Comparison of ENCODE assay signal across 1 cellular context in the genomic region with DNA sequence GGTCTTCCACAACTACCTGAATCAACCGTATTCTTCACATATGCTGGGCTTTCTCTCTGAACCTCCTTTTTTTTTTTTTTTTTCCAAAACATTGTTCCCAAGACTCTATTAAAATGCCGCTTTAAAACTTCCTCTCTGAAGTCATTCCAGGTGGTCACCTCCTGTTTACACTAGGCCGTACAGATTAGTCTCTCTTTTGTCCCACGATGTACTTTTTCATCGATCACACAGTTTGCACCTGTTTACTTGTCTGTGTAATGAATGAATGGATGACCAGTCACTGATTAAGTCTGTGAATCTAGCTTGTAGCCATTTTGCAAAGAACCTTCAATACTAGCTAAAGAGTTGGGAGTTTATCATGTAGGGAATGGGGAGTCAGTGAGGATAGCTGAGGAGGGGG.
TF ChIP-seq lines count a peak whose summit lies in the region.

No MANE protein-coding gene starts in this region.

TF ChIP-seq in HepG2, 621 proteins besides CTCF, POLR2A, EP300 and RAD21 (continues in another document):
- TF ChIP-seq, protein P1, sequence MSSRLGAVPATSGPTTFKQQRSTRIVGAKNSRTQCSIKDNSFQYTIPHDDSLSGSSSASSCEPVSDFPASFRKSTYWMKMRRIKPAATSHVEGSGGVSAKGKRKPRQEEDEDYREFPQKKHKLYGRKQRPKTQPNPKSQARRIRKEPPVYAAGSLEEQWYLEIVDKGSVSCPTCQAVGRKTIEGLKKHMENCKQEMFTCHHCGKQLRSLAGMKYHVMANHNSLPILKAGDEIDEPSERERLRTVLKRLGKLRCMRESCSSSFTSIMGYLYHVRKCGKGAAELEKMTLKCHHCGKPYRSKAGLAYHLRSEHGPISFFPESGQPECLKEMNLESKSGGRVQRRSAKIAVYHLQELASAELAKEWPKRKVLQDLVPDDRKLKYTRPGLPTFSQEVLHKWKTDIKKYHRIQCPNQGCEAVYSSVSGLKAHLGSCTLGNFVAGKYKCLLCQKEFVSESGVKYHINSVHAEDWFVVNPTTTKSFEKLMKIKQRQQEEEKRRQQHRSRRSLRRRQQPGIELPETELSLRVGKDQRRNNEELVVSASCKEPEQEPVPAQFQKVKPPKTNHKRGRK (CRISPR knock-in tag; IDR thresholded peaks at IDR 0.05): no peak
- peak; percentile 84 for TF ChIP-seq MIXL1 (CRISPR knock-in tag; IDR thresholded peaks at IDR 0.05)
- no peak for TF ChIP-seq ZZZ3 (CRISPR knock-in tag; IDR thresholded peaks at IDR 0.05; ENCODE audit: borderline replicate concordance)
- no peak for TF ChIP-seq ZNF124 (CRISPR knock-in tag; IDR thresholded peaks at IDR 0.05)
- TF ChIP-seq TRIM24 (CRISPR knock-in tag; IDR thresholded peaks at IDR 0.05): no peak
- TF ChIP-seq HOXA5 (CRISPR knock-in tag; IDR thresholded peaks at IDR 0.05): no peak
- TF ChIP-seq MTF2 (CRISPR knock-in tag; IDR thresholded peaks at IDR 0.05; ENCODE audit: borderline replicate concordance): no peak
- peak; percentile 75; the same call in 1 of the 2 replicates for TF ChIP-seq ZNF362 (CRISPR knock-in tag; IDR thresholded peaks at IDR 0.05; ENCODE audit: borderline replicate concordance)
- peak; percentile 56 for TF ChIP-seq SAP130 (CRISPR knock-in tag; IDR thresholded peaks at IDR 0.05; ENCODE audit: low read depth)
- peak; percentile 62 for TF ChIP-seq ZEB1 (IDR thresholded peaks at IDR 0.05; ENCODE audit: insufficient replicate concordance, low read depth)
- TF ChIP-seq ZNF430 (CRISPR knock-in tag; IDR thresholded peaks at IDR 0.05): no peak
- TF ChIP-seq SMAD1 (CRISPR knock-in tag; IDR thresholded peaks at IDR 0.05; ENCODE audit: borderline replicate concordance, low read depth): no peak
- TF ChIP-seq ZNF749 (CRISPR knock-in tag; IDR thresholded peaks at IDR 0.05; ENCODE audit: borderline replicate concordance): no peak
- TF ChIP-seq, protein P2, sequence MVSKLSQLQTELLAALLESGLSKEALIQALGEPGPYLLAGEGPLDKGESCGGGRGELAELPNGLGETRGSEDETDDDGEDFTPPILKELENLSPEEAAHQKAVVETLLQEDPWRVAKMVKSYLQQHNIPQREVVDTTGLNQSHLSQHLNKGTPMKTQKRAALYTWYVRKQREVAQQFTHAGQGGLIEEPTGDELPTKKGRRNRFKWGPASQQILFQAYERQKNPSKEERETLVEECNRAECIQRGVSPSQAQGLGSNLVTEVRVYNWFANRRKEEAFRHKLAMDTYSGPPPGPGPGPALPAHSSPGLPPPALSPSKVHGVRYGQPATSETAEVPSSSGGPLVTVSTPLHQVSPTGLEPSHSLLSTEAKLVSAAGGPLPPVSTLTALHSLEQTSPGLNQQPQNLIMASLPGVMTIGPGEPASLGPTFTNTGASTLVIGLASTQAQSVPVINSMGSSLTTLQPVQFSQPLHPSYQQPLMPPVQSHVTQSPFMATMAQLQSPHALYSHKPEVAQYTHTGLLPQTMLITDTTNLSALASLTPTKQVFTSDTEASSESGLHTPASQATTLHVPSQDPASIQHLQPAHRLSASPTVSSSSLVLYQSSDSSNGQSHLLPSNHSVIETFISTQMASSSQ (IDR thresholded peaks at IDR 0.05; ENCODE audit: low read depth): no peak
- TF ChIP-seq, protein P2 (CRISPR knock-in tag; IDR thresholded peaks at IDR 0.05; ENCODE audit: borderline replicate concordance): no peak
- peak; percentile 30; the same call in 1 of the 2 replicates for TF ChIP-seq SP5 (CRISPR knock-in tag; IDR thresholded peaks at IDR 0.05; ENCODE audit: borderline replicate concordance, low read depth)
- no peak for TF ChIP-seq ZNF746 (CRISPR knock-in tag; IDR thresholded peaks at IDR 0.05)
- TF ChIP-seq, protein P3, sequence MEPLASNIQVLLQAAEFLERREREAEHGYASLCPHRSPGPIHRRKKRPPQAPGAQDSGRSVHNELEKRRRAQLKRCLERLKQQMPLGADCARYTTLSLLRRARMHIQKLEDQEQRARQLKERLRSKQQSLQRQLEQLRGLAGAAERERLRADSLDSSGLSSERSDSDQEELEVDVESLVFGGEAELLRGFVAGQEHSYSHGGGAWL (CRISPR knock-in tag; IDR thresholded peaks at IDR 0.05): no peak
- no peak for TF ChIP-seq POLR2AphosphoS5 (IDR thresholded peaks at IDR 0.05; ENCODE audit: low read depth, low read length)
- no peak for TF ChIP-seq ZFP36L1 (CRISPR knock-in tag; IDR thresholded peaks at IDR 0.05)
- no peak for TF ChIP-seq U2AF2 (IDR thresholded peaks at IDR 0.05; ENCODE audit: low read depth, low read length)
- TF ChIP-seq ZNF850 (CRISPR knock-in tag; conservative IDR thresholded peaks at IDR 0.05): no peak
- TF ChIP-seq NFRKB (IDR thresholded peaks at IDR 0.05): no peak
- TF ChIP-seq KDM2A (CRISPR knock-in tag; IDR thresholded peaks at IDR 0.05; ENCODE audit: borderline replicate concordance, low read depth): no peak
- TF ChIP-seq ZBTB42 (CRISPR knock-in tag; IDR thresholded peaks at IDR 0.05): no peak
- TF ChIP-seq, protein P4, sequence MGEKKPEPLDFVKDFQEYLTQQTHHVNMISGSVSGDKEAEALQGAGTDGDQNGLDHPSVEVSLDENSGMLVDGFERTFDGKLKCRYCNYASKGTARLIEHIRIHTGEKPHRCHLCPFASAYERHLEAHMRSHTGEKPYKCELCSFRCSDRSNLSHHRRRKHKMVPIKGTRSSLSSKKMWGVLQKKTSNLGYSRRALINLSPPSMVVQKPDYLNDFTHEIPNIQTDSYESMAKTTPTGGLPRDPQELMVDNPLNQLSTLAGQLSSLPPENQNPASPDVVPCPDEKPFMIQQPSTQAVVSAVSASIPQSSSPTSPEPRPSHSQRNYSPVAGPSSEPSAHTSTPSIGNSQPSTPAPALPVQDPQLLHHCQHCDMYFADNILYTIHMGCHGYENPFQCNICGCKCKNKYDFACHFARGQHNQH (CRISPR knock-in tag; IDR thresholded peaks at IDR 0.05): no peak
- TF ChIP-seq USF2 (IDR thresholded peaks at IDR 0.05; ENCODE audit: low read depth, low read length): no peak
- no peak for TF ChIP-seq USF2 (CRISPR knock-in tag; IDR thresholded peaks at IDR 0.05; ENCODE audit: borderline replicate concordance)
- TF ChIP-seq, protein P5, sequence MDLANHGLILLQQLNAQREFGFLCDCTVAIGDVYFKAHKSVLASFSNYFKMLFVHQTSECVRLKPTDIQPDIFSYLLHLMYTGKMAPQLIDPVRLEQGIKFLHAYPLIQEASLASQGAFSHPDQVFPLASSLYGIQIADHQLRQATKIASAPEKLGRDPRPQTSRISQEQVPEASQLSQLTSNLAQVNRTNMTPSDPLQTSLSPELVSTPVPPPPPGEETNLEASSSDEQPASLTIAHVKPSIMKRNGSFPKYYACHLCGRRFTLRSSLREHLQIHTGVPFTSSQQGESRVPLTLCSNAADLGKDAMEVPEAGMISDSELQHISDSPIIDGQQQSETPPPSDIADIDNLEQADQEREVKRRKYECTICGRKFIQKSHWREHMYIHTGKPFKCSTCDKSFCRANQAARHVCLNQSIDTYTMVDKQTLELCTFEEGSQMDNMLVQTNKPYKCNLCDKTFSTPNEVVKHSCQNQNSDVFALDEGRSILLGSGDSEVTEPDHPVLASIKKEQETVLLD (CRISPR knock-in tag; IDR thresholded peaks at IDR 0.05; ENCODE audit: low read depth): no peak
- TF ChIP-seq ZNF326 (CRISPR knock-in tag; IDR thresholded peaks at IDR 0.05; ENCODE audit: borderline replicate concordance): no peak
- TF ChIP-seq, protein P6, sequence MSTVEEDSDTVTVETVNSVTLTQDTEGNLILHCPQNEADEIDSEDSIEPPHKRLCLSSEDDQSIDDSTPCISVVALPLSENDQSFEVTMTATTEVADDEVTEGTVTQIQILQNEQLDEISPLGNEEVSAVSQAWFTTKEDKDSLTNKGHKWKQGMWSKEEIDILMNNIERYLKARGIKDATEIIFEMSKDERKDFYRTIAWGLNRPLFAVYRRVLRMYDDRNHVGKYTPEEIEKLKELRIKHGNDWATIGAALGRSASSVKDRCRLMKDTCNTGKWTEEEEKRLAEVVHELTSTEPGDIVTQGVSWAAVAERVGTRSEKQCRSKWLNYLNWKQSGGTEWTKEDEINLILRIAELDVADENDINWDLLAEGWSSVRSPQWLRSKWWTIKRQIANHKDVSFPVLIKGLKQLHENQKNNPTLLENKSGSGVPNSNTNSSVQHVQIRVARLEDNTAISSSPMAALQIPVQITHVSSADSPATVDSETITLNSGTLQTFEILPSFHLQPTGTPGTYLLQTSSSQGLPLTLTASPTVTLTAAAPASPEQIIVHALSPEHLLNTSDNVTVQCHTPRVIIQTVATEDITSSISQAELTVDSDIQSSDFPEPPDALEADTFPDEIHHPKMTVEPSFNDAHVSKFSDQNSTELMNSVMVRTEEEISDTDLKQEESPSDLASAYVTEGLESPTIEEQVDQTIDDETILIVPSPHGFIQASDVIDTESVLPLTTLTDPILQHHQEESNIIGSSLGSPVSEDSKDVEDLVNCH (CRISPR knock-in tag; IDR thresholded peaks at IDR 0.05): no peak
- TF ChIP-seq THYN1 (CRISPR knock-in tag; IDR thresholded peaks at IDR 0.05; ENCODE audit: borderline replicate concordance, low read depth): no peak
- TF ChIP-seq ZNF567 (CRISPR knock-in tag; IDR thresholded peaks at IDR 0.05; ENCODE audit: borderline replicate concordance): no peak
- peak; percentile 60; the same call in 1 of the 2 replicates for TF ChIP-seq RCOR2 (CRISPR knock-in tag; IDR thresholded peaks at IDR 0.05)
- no peak for TF ChIP-seq ZFP41 (CRISPR knock-in tag; IDR thresholded peaks at IDR 0.05; ENCODE audit: borderline replicate concordance)
- TF ChIP-seq, protein P7, sequence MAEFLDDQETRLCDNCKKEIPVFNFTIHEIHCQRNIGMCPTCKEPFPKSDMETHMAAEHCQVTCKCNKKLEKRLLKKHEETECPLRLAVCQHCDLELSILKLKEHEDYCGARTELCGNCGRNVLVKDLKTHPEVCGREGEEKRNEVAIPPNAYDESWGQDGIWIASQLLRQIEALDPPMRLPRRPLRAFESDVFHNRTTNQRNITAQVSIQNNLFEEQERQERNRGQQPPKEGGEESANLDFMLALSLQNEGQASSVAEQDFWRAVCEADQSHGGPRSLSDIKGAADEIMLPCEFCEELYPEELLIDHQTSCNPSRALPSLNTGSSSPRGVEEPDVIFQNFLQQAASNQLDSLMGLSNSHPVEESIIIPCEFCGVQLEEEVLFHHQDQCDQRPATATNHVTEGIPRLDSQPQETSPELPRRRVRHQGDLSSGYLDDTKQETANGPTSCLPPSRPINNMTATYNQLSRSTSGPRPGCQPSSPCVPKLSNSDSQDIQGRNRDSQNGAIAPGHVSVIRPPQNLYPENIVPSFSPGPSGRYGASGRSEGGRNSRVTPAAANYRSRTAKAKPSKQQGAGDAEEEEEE (CRISPR knock-in tag; IDR thresholded peaks at IDR 0.05; ENCODE audit: borderline replicate concordance): no peak
- TF ChIP-seq HNRNPLL (IDR thresholded peaks at IDR 0.05; ENCODE audit: low read depth, low read length, poor library complexity, severe bottlenecking): no peak
- TF ChIP-seq ZSCAN12 (CRISPR knock-in tag; IDR thresholded peaks at IDR 0.05): no peak
- no peak for TF ChIP-seq NCOR1 (IDR thresholded peaks at IDR 0.05; ENCODE audit: borderline replicate concordance, low read length)
- no peak for TF ChIP-seq HINFP (CRISPR knock-in tag; IDR thresholded peaks at IDR 0.05; ENCODE audit: low read depth)
- no peak for TF ChIP-seq NBN (conservative IDR thresholded peaks at IDR 0.05)
- peak; percentile 47; the same call in 1 of the 2 replicates for TF ChIP-seq RARA (CRISPR knock-in tag; IDR thresholded peaks at IDR 0.05)
